In genomic region chr18:31562726-31563125, GRCh38 we compare ENCODE assay signal across 28 cellular contexts. TPM values are rescaled to one million over a fixed set of nuclear protein-coding genes. Genes with fewer than 3 reads are reported as not detected.
"Had no signal": no experiment of that assay in that cellular context is flagged by ENCODE, and none has a peak within 500 bp of the region (broad histone marks: within the 10 kb centered on the region; RNA-seq: fewer than 3 reads in every experiment).

No MANE protein-coding gene starts in this region.

- DNase-seq: activated CD4-positive, alpha-beta T cell treated with anti-CD3 and anti-CD28 coated beads for 36 hours; activated CD4-positive, CD25-positive, alpha-beta regulatory T cell; activated CD8-positive, alpha-beta memory T cell treated with anti-CD3 and anti-CD28 coated beads, Interleukin-2, amount 10 ng/mL, durations not matched to agents 7 days and 5 days; activated CD8-positive, alpha-beta T cell treated with anti-CD3 and anti-CD28 coated beads, Interleukin-2, amount 10 ng/mL, durations not matched to agents 7 days and 5 days; activated naive CD8-positive, alpha-beta T cell treated with anti-CD3 and anti-CD28 coated beads, Interleukin-2, amount 50 U/mL, for 24 hours; activated T-cell treated with anti-CD3 and anti-CD28 coated beads, Interleukin-2, amount 50 U/mL, for 48 hours; dorsolateral prefrontal cortex; effector memory CD8-positive, alpha-beta T cell; left ventricle myocardium inferior; nephron progenitor cell; ovary; psoas muscle; right cardiac atrium; spleen; stimulated activated naive CD4-positive, alpha-beta T cell; T-helper 2 cell; testis; transverse colon had no signal

- H3K36me3 Mint-ChIP-seq: activated CD8-positive, alpha-beta memory T cell treated with anti-CD3 and anti-CD28 coated beads, Interleukin-2, amount 10 ng/mL, durations not matched to agents 7 days and 5 days; activated naive CD4-positive, alpha-beta T cell treated with anti-CD3 and anti-CD28 coated beads, Interleukin-2, amount 50 U/mL, for 24 hours had no signal

- H3K36me3 ChIP-seq: gastroesophageal sphincter, left ventricle myocardium inferior, ovary, spleen, transverse colon had no signal

- H3K4me3 Mint-ChIP-seq: activated CD4-positive, alpha-beta T cell treated with anti-CD3 and anti-CD28 coated beads for 36 hours; activated CD8-positive, alpha-beta memory T cell treated with anti-CD3 and anti-CD28 coated beads, Interleukin-2, amount 10 ng/mL, durations not matched to agents 7 days and 5 days; activated CD8-positive, alpha-beta T cell treated with anti-CD3 and anti-CD28 coated beads, Interleukin-2, amount 10 ng/mL, durations not matched to agents 7 days and 5 days; activated naive CD4-positive, alpha-beta T cell treated with anti-CD3 and anti-CD28 coated beads, Interleukin-2, amount 50 U/mL, for 24 hours; activated naive CD8-positive, alpha-beta T cell treated with anti-CD3 and anti-CD28 coated beads, Interleukin-2, amount 50 U/mL, for 24 hours; effector memory CD8-positive, alpha-beta T cell; nephron progenitor cell had no signal

- H3K4me1 ChIP-seq: gastroesophageal sphincter, psoas muscle, spleen, testis had no signal

- H3K27ac Mint-ChIP-seq: activated CD4-positive, alpha-beta T cell treated with anti-CD3 and anti-CD28 coated beads for 36 hours; activated CD8-positive, alpha-beta memory T cell treated with anti-CD3 and anti-CD28 coated beads, Interleukin-2, amount 10 ng/mL, durations not matched to agents 7 days and 5 days; activated CD8-positive, alpha-beta T cell treated with anti-CD3 and anti-CD28 coated beads, Interleukin-2, amount 10 ng/mL, durations not matched to agents 7 days and 5 days; activated naive CD4-positive, alpha-beta T cell treated with anti-CD3 and anti-CD28 coated beads, Interleukin-2, amount 50 U/mL, for 24 hours; activated naive CD8-positive, alpha-beta T cell treated with anti-CD3 and anti-CD28 coated beads, Interleukin-2, amount 50 U/mL, for 24 hours; activated T-helper 2 cell treated with anti-CD3 and anti-CD28 coated beads, Interferon-gamma antibody, Interleukin-2, Interleukin-4, amounts not matched to agents 10 μg/mL and 5 μg/mL and 100 μg/mL, durations not matched to agents 14 hours and 24 hours and 36 hours; effector memory CD8-positive, alpha-beta T cell; nephron progenitor cell had no signal

- H3K4me1 Mint-ChIP-seq: activated CD4-positive, alpha-beta T cell treated with anti-CD3 and anti-CD28 coated beads for 36 hours; activated CD8-positive, alpha-beta memory T cell treated with anti-CD3 and anti-CD28 coated beads, Interleukin-2, amount 10 ng/mL, durations not matched to agents 7 days and 5 days; activated naive CD4-positive, alpha-beta T cell treated with anti-CD3 and anti-CD28 coated beads, Interleukin-2, amount 50 U/mL, for 24 hours; activated naive CD8-positive, alpha-beta T cell treated with anti-CD3 and anti-CD28 coated beads, Interleukin-2, amount 50 U/mL, for 24 hours had no signal

- H3K9me3 Mint-ChIP-seq: activated naive CD4-positive, alpha-beta T cell treated with anti-CD3 and anti-CD28 coated beads, Interleukin-2, amount 50 U/mL, for 24 hours; activated naive CD8-positive, alpha-beta T cell treated with anti-CD3 and anti-CD28 coated beads, Interleukin-2, amount 50 U/mL, for 24 hours; activated T-helper 2 cell treated with anti-CD3 and anti-CD28 coated beads, Interferon-gamma antibody, Interleukin-2, Interleukin-4, amounts not matched to agents 10 μg/mL and 5 μg/mL and 100 μg/mL, durations not matched to agents 14 hours and 24 hours and 36 hours; effector memory CD8-positive, alpha-beta T cell; nephron progenitor cell had no signal

- H3K27me3 ChIP-seq: gastroesophageal sphincter, hepatocyte, ovary, spleen, testis, transverse colon had no signal

- ATAC-seq: activated CD4-positive, alpha-beta T cell treated with anti-CD3 and anti-CD28 coated beads for 36 hours; activated CD8-positive, alpha-beta memory T cell treated with anti-CD3 and anti-CD28 coated beads, Interleukin-2, amount 10 ng/mL, durations not matched to agents 7 days and 5 days; activated CD8-positive, alpha-beta T cell treated with anti-CD3 and anti-CD28 coated beads, Interleukin-2, amount 10 ng/mL, durations not matched to agents 7 days and 5 days; activated naive CD8-positive, alpha-beta T cell treated with anti-CD3 and anti-CD28 coated beads, Interleukin-2, amount 50 U/mL, for 24 hours; effector memory CD8-positive, alpha-beta T cell; gastroesophageal sphincter; psoas muscle; right cardiac atrium had no signal

- H3K27ac ChIP-seq: coronary artery, dorsolateral prefrontal cortex, gastroesophageal sphincter, hepatocyte, left ventricle myocardium inferior, ovary, psoas muscle, spleen, testis, transverse colon had no signal

- H3K4me3 ChIP-seq: coronary artery, dorsolateral prefrontal cortex, gastroesophageal sphincter, hepatocyte, left ventricle myocardium inferior, ovary, psoas muscle, spleen, testis, transverse colon had no signal

- H3K27me3 Mint-ChIP-seq: activated naive CD8-positive, alpha-beta T cell treated with anti-CD3 and anti-CD28 coated beads, Interleukin-2, amount 50 U/mL, for 24 hours had no signal

- H3K9me3 ChIP-seq: gastroesophageal sphincter, left ventricle myocardium inferior, ovary, psoas muscle, spleen, testis, transverse colon had no signal

RNA-seq across cellular contexts. Expression of gene TTR, which starts 29.0 kb away (rescaled TPM):
- total RNA-seq: activated CD4-positive, alpha-beta T cell treated with anti-CD3 and anti-CD28 coated beads for 36 hours; activated CD8-positive, alpha-beta memory T cell treated with anti-CD3 and anti-CD28 coated beads, Interleukin-2, amount 10 ng/mL, durations not matched to agents 7 days and 5 days; activated CD8-positive, alpha-beta T cell treated with anti-CD3 and anti-CD28 coated beads, Interleukin-2, amount 10 ng/mL, durations not matched to agents 7 days and 5 days; activated T-helper 2 cell treated with anti-CD3 and anti-CD28 coated beads, Interferon-gamma antibody, Interleukin-2, Interleukin-4, amounts not matched to agents 10 μg/mL and 5 μg/mL and 100 μg/mL, durations not matched to agents 14 hours and 24 hours and 36 hours; endothelial cell of umbilical vein; fibroblast of lung; fibroblast of villous mesenchyme; gastroesophageal sphincter; left ventricle myocardium inferior; lung microvascular endothelial cell; psoas muscle; spleen; urinary bladder had no signal
